8 cellular contexts compared by ENCODE assay signal in the genomic region with DNA sequence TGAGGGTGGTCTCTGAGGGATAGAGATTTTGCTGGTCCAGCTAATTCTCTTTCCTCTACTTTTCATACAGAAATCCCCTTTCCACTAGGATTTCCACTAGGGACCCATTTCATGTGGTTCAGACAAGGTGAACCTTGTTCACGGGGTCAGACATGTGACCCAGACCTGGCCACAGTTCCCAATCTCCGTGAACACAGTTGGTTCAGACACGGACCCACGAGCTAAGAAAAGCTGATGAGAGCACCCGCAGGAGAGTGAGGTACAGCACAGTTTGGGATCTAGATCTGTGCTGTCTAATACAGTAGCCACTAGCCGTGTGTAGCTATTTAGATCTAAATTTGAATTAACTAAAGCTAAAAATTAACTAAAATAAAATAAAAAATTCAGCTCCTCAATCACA.
"Had no signal": no experiment of that assay in that cellular context is flagged by ENCODE, and none has a peak within 500 bp of the region (broad histone marks: within the 10 kb centered on the region; RNA-seq: fewer than 3 reads in every experiment).

No MANE protein-coding gene starts in this region.

- DNase-seq: activated CD4-positive, alpha-beta T cell treated with anti-CD3 and anti-CD28 coated beads, Interleukin-2, amount 10 ng/mL, durations not matched to agents 7 days and 5 days; activated naive CD4-positive, alpha-beta T cell treated with anti-CD3 and anti-CD28 coated beads, Interleukin-2, amount 10 ng/mL, durations not matched to agents 7 days and 5 days; activated T-cell treated with anti-CD3 and anti-CD28 coated beads for 4 hours; naive thymus-derived CD4-positive, alpha-beta T cell; SK-N-SH; stimulated activated naive B cell treated with anti-CD40 and anti-IgM and Interleukin-4, amounts not matched to agents 10 μg/mL and 1 μg/mL and 100 μg/mL, for 72 hours had no signal

- H3K9me2 ChIP-seq: SK-N-SH had no signal

- H3K36me3 Mint-ChIP-seq: activated naive CD4-positive, alpha-beta T cell treated with anti-CD3 and anti-CD28 coated beads, Interleukin-2, amount 10 ng/mL, durations not matched to agents 7 days and 5 days; naive thymus-derived CD4-positive, alpha-beta T cell; stimulated activated naive B cell treated with anti-CD40 and anti-IgM and Interleukin-4, amounts not matched to agents 10 μg/mL and 1 μg/mL and 100 μg/mL, for 72 hours; WTC11 had no signal

- H3K9me3 Mint-ChIP-seq: activated CD4-positive, alpha-beta T cell treated with anti-CD3 and anti-CD28 coated beads, Interleukin-2, amount 10 ng/mL, durations not matched to agents 7 days and 5 days; activated T-helper 17 cell treated with anti-CD3 and anti-CD28 coated beads, Interleukin-2, amount 50 U/mL, for 72 hours had no signal

- ATAC-seq: activated T-helper 17 cell treated with anti-CD3 and anti-CD28 coated beads, Interleukin-2, amount 50 U/mL, for 72 hours; naive thymus-derived CD4-positive, alpha-beta T cell; stimulated activated naive B cell treated with anti-CD40 and anti-IgM and Interleukin-4, amounts not matched to agents 10 μg/mL and 1 μg/mL and 100 μg/mL, for 72 hours; WTC11 had no signal

- H3K4me2 ChIP-seq: SK-N-SH had no signal

- H3K9ac ChIP-seq: SK-N-SH had no signal

- H3K27ac Mint-ChIP-seq: activated naive CD4-positive, alpha-beta T cell treated with anti-CD3 and anti-CD28 coated beads, Interleukin-2, amount 10 ng/mL, durations not matched to agents 7 days and 5 days; activated T-helper 17 cell treated with anti-CD3 and anti-CD28 coated beads, Interleukin-2, amount 50 U/mL, for 72 hours; naive thymus-derived CD4-positive, alpha-beta T cell; stimulated activated naive B cell treated with anti-CD40 and anti-IgM and Interleukin-4, amounts not matched to agents 10 μg/mL and 1 μg/mL and 100 μg/mL, for 72 hours; WTC11 had no signal

- H3K9me3 ChIP-seq: SK-N-SH had no signal
